Comparison of ENCODE assay signal across 1 cellular context in the genomic region with DNA sequence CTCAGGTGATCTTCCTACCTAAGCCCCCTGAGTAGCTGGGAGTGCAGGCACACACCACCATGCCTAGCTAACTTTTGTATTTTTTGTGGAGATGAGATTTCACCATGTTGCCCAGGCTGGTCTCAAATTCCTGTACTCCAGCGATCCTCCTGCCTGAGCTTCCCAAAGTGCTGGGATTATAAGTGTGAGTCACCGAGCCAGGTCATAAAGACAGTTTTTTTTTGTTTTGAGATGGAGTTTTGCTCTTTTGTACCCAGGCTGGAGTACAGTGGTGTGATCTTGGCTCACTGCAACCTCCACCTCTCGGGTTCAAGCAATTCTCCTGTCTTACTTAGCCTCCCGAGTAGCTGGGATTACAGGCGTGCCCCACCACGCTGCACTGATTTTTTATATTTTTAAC.
TF ChIP-seq lines count a peak whose summit lies in the region.

No MANE protein-coding gene starts in this region.

TF ChIP-seq in HepG2, 621 proteins besides CTCF, POLR2A, EP300 and RAD21 (continued from another document):
- TF ChIP-seq, protein P1, sequence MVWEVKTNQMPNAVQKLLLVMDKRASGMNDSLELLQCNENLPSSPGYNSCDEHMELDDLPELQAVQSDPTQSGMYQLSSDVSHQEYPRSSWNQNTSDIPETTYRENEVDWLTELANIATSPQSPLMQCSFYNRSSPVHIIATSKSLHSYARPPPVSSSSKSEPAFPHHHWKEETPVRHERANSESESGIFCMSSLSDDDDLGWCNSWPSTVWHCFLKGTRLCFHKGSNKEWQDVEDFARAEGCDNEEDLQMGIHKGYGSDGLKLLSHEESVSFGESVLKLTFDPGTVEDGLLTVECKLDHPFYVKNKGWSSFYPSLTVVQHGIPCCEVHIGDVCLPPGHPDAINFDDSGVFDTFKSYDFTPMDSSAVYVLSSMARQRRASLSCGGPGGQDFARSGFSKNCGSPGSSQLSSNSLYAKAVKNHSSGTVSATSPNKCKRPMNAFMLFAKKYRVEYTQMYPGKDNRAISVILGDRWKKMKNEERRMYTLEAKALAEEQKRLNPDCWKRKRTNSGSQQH (CRISPR knock-in tag; IDR thresholded peaks at IDR 0.05; ENCODE audit: low read depth), result no peak
- TF ChIP-seq FOSL2 (CRISPR knock-in tag; IDR thresholded peaks at IDR 0.05), result peak; percentile 52; the same call in 1 of the 2 replicates
- no peak for TF ChIP-seq KDM1A (CRISPR knock-in tag; IDR thresholded peaks at IDR 0.05)
- TF ChIP-seq ZNF792 (CRISPR knock-in tag; IDR thresholded peaks at IDR 0.05), result no peak
- TF ChIP-seq ZNF12 (CRISPR knock-in tag; IDR thresholded peaks at IDR 0.05), result no peak
- TF ChIP-seq ZNF460 (CRISPR knock-in tag; IDR thresholded peaks at IDR 0.05; ENCODE audit: borderline replicate concordance), result peak; percentile 77; the same call in 1 of the 2 replicates
- no peak for TF ChIP-seq ZNF235 (CRISPR knock-in tag; IDR thresholded peaks at IDR 0.05; ENCODE audit: borderline replicate concordance)
